ENCODE assay signal across 9 cellular contexts in genomic region chr17:48294989-48295892, GRCh38.
DNase-seq lines count a peak whose midpoint lies in the region; ATAC-seq and TF ChIP-seq lines count a peak whose summit lies in the region.
"Had no signal": no experiment of that assay in that cellular context is flagged by ENCODE, and none has a peak within 500 bp of the region (broad histone marks: within the 10 kb centered on the region; RNA-seq: fewer than 3 reads in every experiment).

No MANE protein-coding gene starts in this region.

- H3K4me3 ChIP-seq in breast epithelium = no peak overlapping the region

- H3K27ac Mint-ChIP-seq in activated T-cell treated with anti-CD3 and anti-CD28 coated beads, Interleukin-2, amount 50 U/mL, for 24 hours = peak overlapping the region; percentile 87

- H3K4me1 ChIP-seq in breast epithelium = no peaks in the 10 kb centered on the region

- H3K9me3 Mint-ChIP-seq in activated T-cell treated with anti-CD3 and anti-CD28 coated beads, Interleukin-2, amount 50 U/mL, for 24 hours = no peaks in the 10 kb centered on the region

- H3K27me3 ChIP-seq in breast epithelium = peaks cover 0 to 18% of the 10 kb centered on the region in 2 donors

- H3K27ac ChIP-seq in breast epithelium = peak overlapping the region; percentile 8 to 14

- intact Hi-C loops in breast epithelium (cut with DNase I; ENCODE audit: low total_unique reads) (no loop called here), Right ventricle myocardium inferior (cut with DNase I) (no loop called here)

- ATAC-seq in HG03565 (IDR thresholded peaks at IDR 0.05; ENCODE audit: unreplicated experiment) = no peak
- ATAC-seq in GM18858 (IDR thresholded peaks at IDR 0.05; ENCODE audit: unreplicated experiment) = no peak
- ATAC-seq in Right ventricle myocardium inferior = no peak

- TF ChIP-seq POLR2A in breast epithelium (IDR thresholded peaks at IDR 0.05) = no peak

- DNase-seq in activated T-cell treated with anti-CD3 and anti-CD28 coated beads, Interleukin-2, amount 50 U/mL, for 24 hours = no peak
- no peak for DNase-seq in activated T-cell treated with anti-CD3 and anti-CD28 coated beads for 4 hours
- peak; percentile 72 for DNase-seq in MV-4-11 (lab: John Stamatoyannopoulos, UW)
- DNase-seq in breast epithelium (ENCODE audit: low spot score in 2 of 2) = no peak
- peak; percentile 2 for DNase-seq in stromal cell of bone marrow (ENCODE audit: low read depth)
- no peak for DNase-seq in Right ventricle myocardium inferior (ENCODE audit: missing footprints)
- DNase-seq: nucleus accumbens had no signal

- peak overlapping the region; percentile 78 for H3K4me3 Mint-ChIP-seq in activated T-cell treated with anti-CD3 and anti-CD28 coated beads, Interleukin-2, amount 50 U/mL, for 24 hours

- no peaks in the 10 kb centered on the region for H3K9me3 ChIP-seq in breast epithelium

- peaks cover 9% of the 10 kb centered on the region for H3K36me3 Mint-ChIP-seq in activated T-cell treated with anti-CD3 and anti-CD28 coated beads, Interleukin-2, amount 50 U/mL, for 24 hours (ENCODE audit: low read depth)

- H3K27me3 Mint-ChIP-seq in activated T-cell treated with anti-CD3 and anti-CD28 coated beads, Interleukin-2, amount 50 U/mL, for 24 hours = no peaks in the 10 kb centered on the region

- TF ChIP-seq CTCF in breast epithelium (IDR thresholded peaks at IDR 0.05) = no peak

- no peaks in the 10 kb centered on the region for H3K36me3 ChIP-seq in breast epithelium

- H3K4me1 Mint-ChIP-seq in activated T-cell treated with anti-CD3 and anti-CD28 coated beads, Interleukin-2, amount 50 U/mL, for 24 hours (ENCODE audit: low read depth) = peaks cover 71% of the 10 kb centered on the region

Comparison
In these comparisons a context has a peak if more than half of its experiments do, and no peak if none do; other contexts are left out.
1. DNase-seq: peak in MV-4-11 (single experiment) and stromal cell of bone marrow (single experiment); none in activated T-cell treated with anti-CD3 and anti-CD28 coated beads, Interleukin-2, amount 50 U/mL, for 24 hours (single experiment), activated T-cell treated with anti-CD3 and anti-CD28 coated beads for 4 hours (single experiment), breast epithelium (0 of 2) and Right ventricle myocardium inferior (single experiment).